Comparison of ENCODE assay signal across 13 cellular contexts in genomic region chr2:73994544-73994831, GRCh38.
"Had no signal": no experiment of that assay in that cellular context is flagged by ENCODE, and none has a peak within 500 bp of the region (broad histone marks: within the 10 kb centered on the region; RNA-seq: fewer than 3 reads in every experiment).

No MANE protein-coding gene starts in this region.

- H3K27ac ChIP-seq: spleen, suprapubic skin, upper lobe of left lung had no signal

- H3K4me3 ChIP-seq: mucosa of descending colon, spleen, suprapubic skin, upper lobe of left lung had no signal

- H3K4me3 Mint-ChIP-seq: activated T-helper 1 cell treated with anti-CD3 and anti-CD28 coated beads, Interleukin-12 subunit alpha, Interleukin-12 subunit beta, Interleukin-2, Interleukin-4 antibody, amounts not matched to agents 30 ng/mL and 10 ng/mL and 1 ng/mL, durations not matched to agents 14 hours and 24 hours and 36 hours; effector memory CD8-positive, alpha-beta T cell had no signal

- H3K27me3 Mint-ChIP-seq: effector memory CD8-positive, alpha-beta T cell; naive B cell had no signal

- DNase-seq: activated CD4-positive, CD25-positive, alpha-beta regulatory T cell treated with anti-CD3 and anti-CD28 coated beads, Interleukin-2, amount 50 U/mL, for 72 hours; amniotic stem cell; effector memory CD8-positive, alpha-beta T cell; left ventricle myocardium superior; mesenchymal stem cell; mucosa of descending colon; naive B cell; nucleus accumbens; retina; spleen; upper lobe of left lung had no signal

- H3K27me3 ChIP-seq: spleen, suprapubic skin, upper lobe of left lung had no signal

- H3K36me3 ChIP-seq: suprapubic skin had no signal

- H3K9me3 ChIP-seq: mucosa of descending colon, suprapubic skin, upper lobe of left lung had no signal

- ATAC-seq: effector memory CD8-positive, alpha-beta T cell; left ventricle myocardium superior; mucosa of descending colon had no signal

- H3K9me3 Mint-ChIP-seq: effector memory CD8-positive, alpha-beta T cell had no signal
